1 cellular context compared by ENCODE assay signal in the genomic region with DNA sequence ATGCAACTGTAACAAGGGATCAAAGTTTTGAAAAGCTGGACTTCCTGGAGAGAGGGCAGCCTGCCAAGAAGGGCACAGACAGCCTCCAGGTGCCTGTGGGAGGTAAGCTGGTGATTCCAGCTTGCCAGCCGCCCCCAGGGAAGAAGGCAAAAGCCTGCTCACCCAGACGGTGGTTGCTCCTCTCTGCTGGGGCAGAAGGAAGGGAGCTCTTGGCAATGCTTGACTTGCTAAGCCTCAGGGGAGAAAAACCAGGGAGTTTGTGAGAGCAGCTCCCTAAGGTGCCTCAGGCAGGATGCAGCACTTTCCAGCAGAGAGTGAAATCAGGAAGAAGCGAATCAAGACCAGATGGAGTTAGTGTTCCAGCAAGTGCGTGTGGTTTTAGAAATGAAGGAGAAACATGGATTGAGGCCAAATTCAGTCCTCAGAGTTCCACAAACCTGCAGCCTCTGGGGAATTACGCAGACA.
TF ChIP-seq lines count a peak whose summit lies in the region.

No MANE protein-coding gene starts in this region.

TF ChIP-seq in GM23338, 12 proteins besides CTCF, POLR2A, EP300 and RAD21 (continued from another document):
- TF ChIP-seq, protein P1, sequence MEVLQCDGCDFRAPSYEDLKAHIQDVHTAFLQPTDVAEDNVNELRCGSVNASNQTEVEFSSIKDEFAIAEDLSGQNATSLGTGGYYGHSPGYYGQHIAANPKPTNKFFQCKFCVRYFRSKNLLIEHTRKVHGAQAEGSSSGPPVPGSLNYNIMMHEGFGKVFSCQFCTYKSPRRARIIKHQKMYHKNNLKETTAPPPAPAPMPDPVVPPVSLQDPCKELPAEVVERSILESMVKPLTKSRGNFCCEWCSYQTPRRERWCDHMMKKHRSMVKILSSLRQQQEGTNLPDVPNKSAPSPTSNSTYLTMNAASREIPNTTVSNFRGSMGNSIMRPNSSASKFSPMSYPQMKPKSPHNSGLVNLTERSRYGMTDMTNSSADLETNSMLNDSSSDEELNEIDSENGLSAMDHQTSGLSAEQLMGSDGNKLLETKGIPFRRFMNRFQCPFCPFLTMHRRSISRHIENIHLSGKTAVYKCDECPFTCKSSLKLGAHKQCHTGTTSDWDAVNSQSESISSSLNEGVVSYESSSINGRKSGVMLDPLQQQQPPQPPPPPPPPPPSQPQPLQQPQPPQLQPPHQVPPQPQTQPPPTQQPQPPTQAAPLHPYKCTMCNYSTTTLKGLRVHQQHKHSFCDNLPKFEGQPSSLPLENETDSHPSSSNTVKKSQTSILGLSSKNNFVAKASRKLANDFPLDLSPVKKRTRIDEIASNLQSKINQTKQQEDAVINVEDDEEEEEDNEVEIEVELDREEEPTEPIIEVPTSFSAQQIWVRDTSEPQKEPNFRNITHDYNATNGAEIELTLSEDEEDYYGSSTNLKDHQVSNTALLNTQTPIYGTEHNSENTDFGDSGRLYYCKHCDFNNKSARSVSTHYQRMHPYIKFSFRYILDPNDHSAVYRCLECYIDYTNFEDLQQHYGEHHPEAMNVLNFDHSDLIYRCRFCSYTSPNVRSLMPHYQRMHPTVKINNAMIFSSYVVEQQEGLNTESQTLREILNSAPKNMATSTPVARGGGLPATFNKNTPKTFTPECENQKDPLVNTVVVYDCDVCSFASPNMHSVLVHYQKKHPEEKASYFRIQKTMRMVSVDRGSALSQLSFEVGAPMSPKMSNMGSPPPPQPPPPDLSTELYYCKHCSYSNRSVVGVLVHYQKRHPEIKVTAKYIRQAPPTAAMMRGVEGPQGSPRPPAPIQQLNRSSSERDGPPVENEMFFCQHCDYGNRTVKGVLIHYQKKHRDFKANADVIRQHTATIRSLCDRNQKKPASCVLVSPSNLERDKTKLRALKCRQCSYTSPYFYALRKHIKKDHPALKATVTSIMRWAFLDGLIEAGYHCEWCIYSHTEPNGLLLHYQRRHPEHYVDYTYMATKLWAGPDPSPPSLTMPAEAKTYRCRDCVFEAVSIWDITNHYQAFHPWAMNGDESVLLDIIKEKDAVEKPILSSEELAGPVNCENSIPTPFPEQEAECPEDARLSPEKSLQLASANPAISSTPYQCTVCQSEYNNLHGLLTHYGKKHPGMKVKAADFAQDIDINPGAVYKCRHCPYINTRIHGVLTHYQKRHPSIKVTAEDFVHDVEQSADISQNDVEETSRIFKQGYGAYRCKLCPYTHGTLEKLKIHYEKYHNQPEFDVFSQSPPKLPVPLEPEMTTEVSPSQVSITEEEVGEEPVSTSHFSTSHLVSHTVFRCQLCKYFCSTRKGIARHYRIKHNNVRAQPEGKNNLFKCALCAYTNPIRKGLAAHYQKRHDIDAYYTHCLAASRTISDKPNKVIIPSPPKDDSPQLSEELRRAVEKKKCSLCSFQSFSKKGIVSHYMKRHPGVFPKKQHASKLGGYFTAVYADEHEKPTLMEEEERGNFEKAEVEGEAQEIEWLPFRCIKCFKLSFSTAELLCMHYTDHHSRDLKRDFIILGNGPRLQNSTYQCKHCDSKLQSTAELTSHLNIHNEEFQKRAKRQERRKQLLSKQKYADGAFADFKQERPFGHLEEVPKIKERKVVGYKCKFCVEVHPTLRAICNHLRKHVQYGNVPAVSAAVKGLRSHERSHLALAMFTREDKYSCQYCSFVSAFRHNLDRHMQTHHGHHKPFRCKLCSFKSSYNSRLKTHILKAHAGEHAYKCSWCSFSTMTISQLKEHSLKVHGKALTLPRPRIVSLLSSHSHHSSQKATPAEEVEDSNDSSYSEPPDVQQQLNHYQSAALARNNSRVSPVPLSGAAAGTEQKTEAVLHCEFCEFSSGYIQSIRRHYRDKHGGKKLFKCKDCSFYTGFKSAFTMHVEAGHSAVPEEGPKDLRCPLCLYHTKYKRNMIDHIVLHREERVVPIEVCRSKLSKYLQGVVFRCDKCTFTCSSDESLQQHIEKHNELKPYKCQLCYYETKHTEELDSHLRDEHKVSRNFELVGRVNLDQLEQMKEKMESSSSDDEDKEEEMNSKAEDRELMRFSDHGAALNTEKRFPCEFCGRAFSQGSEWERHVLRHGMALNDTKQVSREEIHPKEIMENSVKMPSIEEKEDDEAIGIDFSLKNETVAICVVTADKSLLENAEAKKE (CRISPR knock-in tag; IDR thresholded peaks at IDR 0.05): no peak
- TF ChIP-seq POLR2AphosphoS5 (IDR thresholded peaks at IDR 0.05; ENCODE audit: low read depth): no peak
- no peak for TF ChIP-seq NANOG (IDR thresholded peaks at IDR 0.05; ENCODE audit: borderline replicate concordance)
- TF ChIP-seq ZNF114 (CRISPR knock-in tag; IDR thresholded peaks at IDR 0.05): no peak
- no peak for TF ChIP-seq CREB1 (CRISPR knock-in tag; IDR thresholded peaks at IDR 0.05; ENCODE audit: low read depth)
- TF ChIP-seq EZH2 (IDR thresholded peaks at IDR 0.05; ENCODE audit: low read depth, unreplicated experiment): no peak
